7 cellular contexts compared by ENCODE assay signal in the genomic region with DNA sequence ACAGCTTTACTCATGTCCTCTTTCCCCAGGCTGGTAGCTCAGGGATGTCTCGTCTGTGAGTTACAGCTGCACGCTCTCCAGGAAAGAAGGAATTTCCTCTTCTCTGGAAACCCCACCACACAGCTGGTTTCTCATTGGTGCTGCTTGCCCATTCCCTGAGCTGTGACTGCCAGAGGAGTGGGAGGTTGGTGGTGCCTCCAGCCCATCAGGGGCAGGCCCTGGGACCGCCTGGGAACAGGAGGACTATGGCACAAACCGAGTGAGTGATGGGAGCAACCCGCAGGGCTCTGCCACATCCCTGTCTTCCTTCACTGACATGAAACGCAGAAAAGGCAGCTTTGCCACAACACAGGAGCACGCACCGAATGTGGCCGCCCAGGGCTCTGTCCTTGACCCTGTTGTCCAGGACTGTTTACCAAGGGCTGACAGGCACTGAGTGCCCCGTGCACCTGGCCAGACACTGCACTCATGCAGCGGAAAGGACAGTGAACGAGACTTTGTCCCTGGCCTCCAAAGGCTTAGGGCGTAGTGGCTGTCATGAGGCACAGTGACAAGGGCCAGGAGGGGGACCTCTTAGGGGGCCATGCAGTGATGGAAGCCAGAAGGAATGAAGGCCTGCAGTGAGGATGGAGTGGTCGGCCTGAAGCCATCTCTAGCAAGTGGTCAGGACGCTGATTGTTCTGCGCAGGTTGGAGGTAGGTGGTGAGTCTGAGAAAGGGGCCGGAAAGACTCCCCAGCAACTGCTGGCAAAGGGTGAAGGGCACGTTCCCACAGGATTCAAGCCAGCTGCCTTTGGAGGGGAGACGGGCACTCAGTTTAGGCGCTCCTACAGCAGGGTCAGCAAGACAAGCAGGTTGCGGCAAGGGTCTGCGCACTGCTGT. TPM values are rescaled to one million over a fixed set of nuclear protein-coding genes. Genes with fewer than 3 reads are reported as not detected.
DNase-seq lines count a peak whose midpoint lies in the region; ATAC-seq and TF ChIP-seq lines count a peak whose summit lies in the region.

No MANE protein-coding gene starts in this region.

- H3K27me3 Mint-ChIP-seq in H9 (ENCODE audit: low read depth): peaks cover 1% of the 10 kb centered on the region; the same call in 1 of the 2 replicates

- no peak overlapping the region for H4K5ac ChIP-seq in H9 (ENCODE audit: insufficient read length, low read depth, low read length)

- H3K36me3 Mint-ChIP-seq in H9 (ENCODE audit: insufficient read depth in 1 of 3, low read depth in 3 of 3): peaks cover 52 to 88% (median 70%) of the 10 kb centered on the region in 3 experiments

- TF ChIP-seq EP300 in gastroesophageal sphincter (IDR thresholded peaks at IDR 0.05): no peak

- no peak overlapping the region for H2BK20ac ChIP-seq in H9 (ENCODE audit: low read depth, low read length, poor library complexity, severe bottlenecking)

- intact Hi-C loops in spleen (cut with DNase I; ENCODE audit: low total_unique reads): no loop called here

- no peak overlapping the region for H4K8ac ChIP-seq in H9 (replicated peaks; ENCODE audit: insufficient read length, low read depth, low read length)

- peaks cover 2% of the 10 kb centered on the region for H4K20me1 ChIP-seq in H9 (ENCODE audit: control insufficient read depth, insufficient read depth, insufficient read length)

- TF ChIP-seq POLR2A in gastroesophageal sphincter (IDR thresholded peaks at IDR 0.05) (no peak), spleen (IDR thresholded peaks at IDR 0.05) (no peak)

- no peak overlapping the region for H2AK5ac ChIP-seq in H9 (ENCODE audit: insufficient read length, low read length)

- no peak overlapping the region for H2BK120ac ChIP-seq in H9 (ENCODE audit: low read depth, low read length, poor library complexity, severe bottlenecking)

- no peak for ATAC-seq in gastroesophageal sphincter
- no peak for ATAC-seq in HG03342 (IDR thresholded peaks at IDR 0.05; ENCODE audit: unreplicated experiment)
- ATAC-seq in GM21423 (IDR thresholded peaks at IDR 0.05; ENCODE audit: unreplicated experiment): no peak

- no CpG with 5 or more reads among the region's 22 CpGs for WGBS in H9 (ENCODE audit: extremely low coverage, insufficient read length, low lambda C conversion rate)
- WGBS in gastroesophageal sphincter (ENCODE audit: low coverage in 1 of 2), 2 donors: 63 to 77% methylated on average over 6 to 11 of the region's 22 CpGs
- 80 to 86% (median 83%) methylated on average over 18 to 22 of the region's 22 CpGs for WGBS in spleen, 5 donors

- no peak overlapping the region for H2BK5ac ChIP-seq in H9 (ENCODE audit: insufficient read length, low read length)

- H3K79me1 ChIP-seq in H9 (ENCODE audit: insufficient read depth, low read depth, low read length, poor library complexity, severe bottlenecking): peaks cover 14% of the 10 kb centered on the region

- H3K27ac ChIP-seq in H9 (ENCODE audit: insufficient read length, low read depth, low read length): no peak overlapping the region
- peak overlapping the region; percentile 95 for H3K27ac ChIP-seq in VCaP
- H3K27ac ChIP-seq in gastroesophageal sphincter: peak overlapping the region in 3 of 4 donors; percentile 89 to 92 (median 89)
- H3K27ac ChIP-seq in spleen: peak overlapping the region in 5 of 8 donors; percentile 88 to 94 (median 92)

- no peaks in the 10 kb centered on the region for H3K27me3 ChIP-seq in H9 (ENCODE audit: insufficient read depth, low read length)
- H3K27me3 ChIP-seq in gastroesophageal sphincter: no peaks in the 10 kb centered on the region
- H3K27me3 ChIP-seq in spleen (replicated peaks in 1 of 7): no peaks in the 10 kb centered on the region

- TF ChIP-seq CTCF in H9 (conservative IDR thresholded peaks at IDR 0.05): no peak
- no peak for TF ChIP-seq CTCF in VCaP (conservative IDR thresholded peaks at IDR 0.05)
- no peak for TF ChIP-seq CTCF in gastroesophageal sphincter (IDR thresholded peaks at IDR 0.05)
- no peak for TF ChIP-seq CTCF in spleen (IDR thresholded peaks at IDR 0.05 in 8 of 11, conservative IDR thresholded peaks at IDR 0.05 in 3 of 11)

- H2AFZ ChIP-seq in H9 (ENCODE audit: low read length): no peak overlapping the region

- H3K79me2 ChIP-seq in H9 (ENCODE audit: insufficient read depth, low read length): peaks cover 8% of the 10 kb centered on the region; the same call in 1 of the 2 replicates

- H3T11ph ChIP-seq in H9 (ENCODE audit: low read length): no peak overlapping the region

- H3K4me1 ChIP-seq in H9 (ENCODE audit: insufficient read depth, low read length) (no peaks in the 10 kb centered on the region), gastroesophageal sphincter (peaks cover 0 to 72% (median 28%) of the 10 kb centered on the region in 3 donors), spleen (peaks cover 22 to 93% (median 73%) of the 10 kb centered on the region in 6 donors)

- H3K36me3 ChIP-seq in gastroesophageal sphincter (peaks cover 0 to 78% of the 10 kb centered on the region in 2 donors), spleen (peaks cover 0 to 80% (median 73%) of the 10 kb centered on the region in 6 donors)

- H3K9me3 ChIP-seq in H9 (ENCODE audit: control insufficient read depth, low read depth, low read length) (no peaks in the 10 kb centered on the region), gastroesophageal sphincter (no peaks in the 10 kb centered on the region), spleen (no peaks in the 10 kb centered on the region)

- H3K4me3 Mint-ChIP-seq in H9: peak overlapping the region; percentile 90

- H3K9me3 Mint-ChIP-seq in H9: peaks cover 0 to 2% of the 10 kb centered on the region in 2 experiments; a peak in 2 of 5 replicates

- no peak overlapping the region for H3K9ac ChIP-seq in H9 (ENCODE audit: extremely low read depth, insufficient read length, low read length)

- H2BK12ac ChIP-seq in H9 (ENCODE audit: insufficient read length, low read depth, low read length): no peak overlapping the region

- H3K23ac ChIP-seq in H9 (ENCODE audit: insufficient read length, low read depth, low read length): no peak overlapping the region

- no peak overlapping the region for H3K4ac ChIP-seq in H9 (ENCODE audit: low read depth, low read length)

- no peak overlapping the region for H3K14ac ChIP-seq in H9 (ENCODE audit: insufficient read depth, low read length)

- H3K4me1 Mint-ChIP-seq in H9: peaks cover 24 to 38% of the 10 kb centered on the region in 2 experiments

- DNase-seq in H9: no peak
- no peak for DNase-seq in spleen
- DNase-seq in stimulated activated CD4-positive, alpha-beta T cell treated with anti-CD3 and anti-CD28 coated beads, Interleukin-15, amount 100 ng/mL, for 24 hours: no peak

- H3K4me3 ChIP-seq in gastroesophageal sphincter: peak overlapping the region in 1 of 2 donors; percentile 100
- peak overlapping the region in 6 of 8 donors; percentile 92 to 100 (median 98) for H3K4me3 ChIP-seq in spleen

- H3K23me2 ChIP-seq in H9 (ENCODE audit: insufficient read length, low read depth, low read length, poor library complexity, severe bottlenecking): peaks cover 11% of the 10 kb centered on the region

- no peak overlapping the region for H3K18ac ChIP-seq in H9 (ENCODE audit: insufficient read length, low read depth, low read length)

- H3K27ac Mint-ChIP-seq in H9: peak overlapping the region in 1 of 3 experiments; percentile 96; a peak in 5 of 7 replicates

- H3K56ac ChIP-seq in H9 (ENCODE audit: insufficient read length, low read depth, low read length): no peak overlapping the region

- H4K91ac ChIP-seq in H9 (ENCODE audit: insufficient read length, low read depth, low read length): no peak overlapping the region

- peak overlapping the region; percentile 69 for H3K4me2 ChIP-seq in H9 (ENCODE audit: insufficient read depth, insufficient read length, low read length)

- H2BK15ac ChIP-seq in H9 (ENCODE audit: low read depth, low read length): no peak overlapping the region

RNA-seq across cellular contexts. Expression of a gene that starts 1.7 kb away (rescaled TPM):
- total RNA-seq in H9 (2021) (160 and 173 TPM in 2 replicates), gastroesophageal sphincter (100 to 1,000 TPM in 2 of 4 donors, 10 to 100 TPM in 2; 31.6 to 248 (median 127) TPM), spleen (100 to 1,000 TPM; 167 to 299 (median 208) TPM)
- polyA plus RNA-seq in spleen: 100 to 1,000 TPM; 111 to 230 (median 199) TPM

RNA-seq across cellular contexts. Expression of a gene that starts 6.3 kb away (rescaled TPM):
- 156 and 162 TPM in 2 replicates for total RNA-seq in H9 (2021)
- 100 to 1,000 TPM; 121 to 215 (median 159) TPM for total RNA-seq in gastroesophageal sphincter
- total RNA-seq in spleen: 100 to 1,000 TPM in 3 of 7 donors, 10 to 100 TPM in 4; 67.4 to 144 (median 91.3) TPM
- 100 to 1,000 TPM; 101 to 168 (median 122) TPM for polyA plus RNA-seq in spleen

RNA-seq across cellular contexts. Expression of a gene that starts 20.3 kb away (rescaled TPM):
- total RNA-seq in H9 (2021): 3.1 and 3.2 TPM in 2 replicates
- total RNA-seq in gastroesophageal sphincter: 10 to 100 TPM in 2 of 4 donors, 1 to 10 TPM in 2; 8.7 to 16.9 (median 10.3) TPM
- total RNA-seq in spleen: 1 to 10 TPM in 5 of 7 donors, under 1 TPM in 2; 0.43 to 2.7 (median 1.2) TPM
- polyA plus RNA-seq in spleen: 1 to 10 TPM; 2.3 to 4.3 (median 3.0) TPM

RNA-seq across cellular contexts. Expression of a gene that starts 25.8 kb away (rescaled TPM):
- total RNA-seq in H9 (2021) (196 and 209 TPM in 2 replicates), gastroesophageal sphincter (100 to 1,000 TPM; 103 to 138 (median 108) TPM), spleen (10 to 100 TPM; 61.3 to 85.1 (median 71.7) TPM)
- polyA plus RNA-seq in spleen: 100 to 1,000 TPM; 149 to 174 (median 151) TPM

RNA-seq across cellular contexts. Expression of a gene that starts 34.7 kb away (rescaled TPM):
- total RNA-seq in H9 (2021) (55.6 and 57.1 TPM in 2 replicates), gastroesophageal sphincter (100 to 1,000 TPM in 2 of 4 donors, 10 to 100 TPM in 2; 59.8 to 137 (median 96.4) TPM), spleen (10 to 100 TPM in 6 of 7 donors, 1 to 10 TPM in 1; 3.9 to 18.0 (median 13.1) TPM)
- 10 to 100 TPM in 2 of 3 donors, 1 to 10 TPM in 1; 4.1 to 12.7 (median 11.0) TPM for polyA plus RNA-seq in spleen
